ENCODE assay signal across 9 cellular contexts in genomic region chr19:21851596-21852345, GRCh38. TPM values are rescaled to one million over a fixed set of nuclear protein-coding genes. Genes with fewer than 3 reads are reported as not detected.
DNase-seq lines count a peak whose midpoint lies in the region; ATAC-seq and FAIRE-seq lines count a peak whose summit lies in the region.
"Had no signal": no experiment of that assay in that cellular context is flagged by ENCODE, and none has a peak within 500 bp of the region (broad histone marks: within the 10 kb centered on the region; RNA-seq: fewer than 3 reads in every experiment).

No MANE protein-coding gene starts in this region.

- H2BK120ac ChIP-seq in mesendoderm (ENCODE audit: low read depth, low read length): no peak overlapping the region

- peak overlapping the region; percentile 92 for H3K4me3 ChIP-seq in mesendoderm (ENCODE audit: low read length)

- H4K5ac ChIP-seq in mesendoderm (ENCODE audit: low read length): peak overlapping the region; percentile 81

- peak overlapping the region; percentile 100 for H3K56ac ChIP-seq in mesendoderm (ENCODE audit: low read length)

- H3K9ac ChIP-seq in mesendoderm (ENCODE audit: low read length): peak overlapping the region; percentile 98

- FAIRE-seq in endometrium (lab: Jason Lieb, UNC): peak; percentile 98

- DNase-seq in AG08395 (ENCODE audit: low spot score) (peak; percentile 99), NCI-H748 treated with DMSO at 0.1 percent for 48 hours (lab: John Stamatoyannopoulos, UW) (peak; percentile 87), mesendoderm (peak; percentile 99)
- DNase-seq in activated CD8-positive, alpha-beta memory T cell treated with anti-CD3 and anti-CD28 coated beads, Interleukin-2, amount 50 U/mL, for 4 hours: peak; percentile 85
- peak; percentile 86 for DNase-seq in stimulated activated CD8-positive, alpha-beta memory T cell treated with anti-CD3 and anti-CD28 coated beads, Interleukin-12 subunit alpha, Interleukin-12 subunit beta, amount 100 ng/mL, for 24 hours (ENCODE audit: extremely low read depth)

- peak overlapping the region; percentile 63 for H3K4ac ChIP-seq in mesendoderm (ENCODE audit: low read depth, low read length)

- peak overlapping the region; percentile 84 for H3K27ac ChIP-seq in mesendoderm (ENCODE audit: low read depth, low read length)
- H3K27ac ChIP-seq: HL-60 had no signal

- no peak overlapping the region for H2BK15ac ChIP-seq in mesendoderm (replicated peaks; ENCODE audit: low read depth)

- H3K79me2 ChIP-seq in mesendoderm (ENCODE audit: control insufficient read depth, insufficient read depth, low read length): peaks cover 30% of the 10 kb centered on the region

- H3K4me1 ChIP-seq in mesendoderm (ENCODE audit: control insufficient read depth, low read depth, low read length): peaks cover 6% of the 10 kb centered on the region

- peaks cover 15% of the 10 kb centered on the region for H3K79me1 ChIP-seq in mesendoderm (ENCODE audit: low read length)

- H3K18ac ChIP-seq in mesendoderm (ENCODE audit: low read length): peak overlapping the region; percentile 88

- ATAC-seq in GM18907 (IDR thresholded peaks at IDR 0.05; ENCODE audit: unreplicated experiment) (peak; percentile 97), HG03196 (IDR thresholded peaks at IDR 0.05; ENCODE audit: unreplicated experiment) (peak; percentile 91)

- H4K8ac ChIP-seq in mesendoderm (ENCODE audit: low read depth, low read length): no peak overlapping the region

- no peaks in the 10 kb centered on the region for H3K27me3 ChIP-seq in mesendoderm (ENCODE audit: insufficient read depth, low read length, poor library complexity)

- H3K4me2 ChIP-seq in mesendoderm (ENCODE audit: low read length): peak overlapping the region; percentile 31

- no peak overlapping the region for H2AK5ac ChIP-seq in mesendoderm (ENCODE audit: low read length)

- peak overlapping the region; percentile 92 for H3K23ac ChIP-seq in mesendoderm (ENCODE audit: low read length)

- peaks cover 13% of the 10 kb centered on the region for H3K36me3 ChIP-seq in mesendoderm (ENCODE audit: control insufficient read depth, insufficient read depth, low read length)

- H2BK5ac ChIP-seq in mesendoderm (ENCODE audit: low read length): peak overlapping the region; percentile 98

- WGBS in mesendoderm (ENCODE audit: extremely low coverage, insufficient coverage, low lambda C conversion rate): no CpG with 5 or more reads among the region's 44 CpGs

RNA-seq across cellular contexts. Expression of gene ZNF43, which starts 15.8 kb away (rescaled TPM):
- 21.4 TPM for polyA plus RNA-seq in mesendoderm (2013, experiment 1 of 2)
- 19.8 TPM for polyA plus RNA-seq in mesendoderm (2013, experiment 2 of 2)

Comparison
In these comparisons a context has a peak if more than half of its experiments do, and no peak if none do; other contexts are left out.
1. Peak in every context shown above with its lines: DNase-seq, ATAC-seq, H3K4me3 ChIP-seq and H3K27ac ChIP-seq.